In the genomic region with DNA sequence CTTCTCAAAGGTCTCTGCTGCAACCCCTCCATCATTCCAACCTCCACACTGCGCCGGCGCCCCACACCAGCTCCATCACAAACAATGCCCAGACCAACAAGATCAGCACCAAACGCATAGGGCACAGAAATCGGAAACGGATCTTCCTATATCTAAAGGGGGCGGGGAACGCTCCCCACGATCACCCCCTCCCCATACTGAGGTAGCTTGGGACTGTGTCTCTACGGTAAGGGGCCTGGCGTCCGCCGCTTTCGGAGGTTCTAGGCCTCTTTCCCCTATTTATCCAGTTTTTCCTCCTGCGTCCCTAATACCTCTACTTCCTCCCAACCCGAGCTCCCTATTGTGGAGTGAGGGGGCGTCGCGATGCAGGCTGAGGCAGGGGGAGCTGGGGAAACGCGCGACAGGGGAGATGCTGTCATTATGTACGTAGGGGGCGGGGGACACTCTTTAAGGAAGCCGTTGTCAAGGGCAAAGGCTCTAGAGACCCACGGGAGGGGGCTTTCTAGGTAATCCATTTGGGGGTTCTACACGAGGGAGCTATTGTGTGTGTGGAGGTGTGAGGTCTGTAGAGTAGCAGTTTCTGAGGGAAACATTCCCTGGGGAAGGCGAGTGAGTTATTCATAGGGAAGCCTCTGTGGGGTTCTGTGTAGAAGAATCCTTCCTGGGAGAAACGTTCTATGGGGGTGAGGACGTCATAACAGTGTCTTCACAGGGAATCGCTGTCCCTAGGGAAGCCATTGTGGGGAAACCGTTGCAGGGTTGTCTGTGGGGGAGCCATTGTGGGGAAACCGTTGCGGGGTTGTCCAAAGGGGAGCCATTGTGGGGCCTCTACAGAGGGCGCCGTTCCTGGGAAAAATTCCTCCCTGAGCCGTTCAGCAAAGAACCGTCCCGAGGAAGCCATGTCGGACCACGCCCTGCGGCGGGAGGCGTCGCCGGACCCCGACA, we compare ENCODE assay signal across 1 cellular context.
TF ChIP-seq lines count a peak whose summit lies in the region.

No MANE protein-coding gene starts in this region.

TF ChIP-seq in HCT116, 20 proteins besides CTCF, POLR2A, EP300 and RAD21 (continued from another document):
- TF ChIP-seq, protein P1, sequence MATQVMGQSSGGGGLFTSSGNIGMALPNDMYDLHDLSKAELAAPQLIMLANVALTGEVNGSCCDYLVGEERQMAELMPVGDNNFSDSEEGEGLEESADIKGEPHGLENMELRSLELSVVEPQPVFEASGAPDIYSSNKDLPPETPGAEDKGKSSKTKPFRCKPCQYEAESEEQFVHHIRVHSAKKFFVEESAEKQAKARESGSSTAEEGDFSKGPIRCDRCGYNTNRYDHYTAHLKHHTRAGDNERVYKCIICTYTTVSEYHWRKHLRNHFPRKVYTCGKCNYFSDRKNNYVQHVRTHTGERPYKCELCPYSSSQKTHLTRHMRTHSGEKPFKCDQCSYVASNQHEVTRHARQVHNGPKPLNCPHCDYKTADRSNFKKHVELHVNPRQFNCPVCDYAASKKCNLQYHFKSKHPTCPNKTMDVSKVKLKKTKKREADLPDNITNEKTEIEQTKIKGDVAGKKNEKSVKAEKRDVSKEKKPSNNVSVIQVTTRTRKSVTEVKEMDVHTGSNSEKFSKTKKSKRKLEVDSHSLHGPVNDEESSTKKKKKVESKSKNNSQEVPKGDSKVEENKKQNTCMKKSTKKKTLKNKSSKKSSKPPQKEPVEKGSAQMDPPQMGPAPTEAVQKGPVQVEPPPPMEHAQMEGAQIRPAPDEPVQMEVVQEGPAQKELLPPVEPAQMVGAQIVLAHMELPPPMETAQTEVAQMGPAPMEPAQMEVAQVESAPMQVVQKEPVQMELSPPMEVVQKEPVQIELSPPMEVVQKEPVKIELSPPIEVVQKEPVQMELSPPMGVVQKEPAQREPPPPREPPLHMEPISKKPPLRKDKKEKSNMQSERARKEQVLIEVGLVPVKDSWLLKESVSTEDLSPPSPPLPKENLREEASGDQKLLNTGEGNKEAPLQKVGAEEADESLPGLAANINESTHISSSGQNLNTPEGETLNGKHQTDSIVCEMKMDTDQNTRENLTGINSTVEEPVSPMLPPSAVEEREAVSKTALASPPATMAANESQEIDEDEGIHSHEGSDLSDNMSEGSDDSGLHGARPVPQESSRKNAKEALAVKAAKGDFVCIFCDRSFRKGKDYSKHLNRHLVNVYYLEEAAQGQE (IDR thresholded peaks at IDR 0.05; ENCODE audit: low read depth) = no peak
- TF ChIP-seq FOSL1 (IDR thresholded peaks at IDR 0.05; ENCODE audit: low read depth) (no peak), CBX3 (IDR thresholded peaks at IDR 0.05; ENCODE audit: low read depth) (no peak), ZNF274 (IDR thresholded peaks at IDR 0.05; ENCODE audit: low read depth, low read length) (no peak)
